23 cellular contexts compared by ENCODE assay signal in genomic region chr11:83472328-83472727, GRCh38.
DNase-seq lines count a peak whose midpoint lies in the region; ATAC-seq and TF ChIP-seq lines count a peak whose summit lies in the region.
"Had no signal": no experiment of that assay in that cellular context is flagged by ENCODE, and none has a peak within 500 bp of the region (broad histone marks: within the 10 kb centered on the region; RNA-seq: fewer than 3 reads in every experiment).

No MANE protein-coding gene starts in this region.

- TF ChIP-seq CTCF in A673 (conservative IDR thresholded peaks at IDR 0.05; ENCODE audit: low read depth, low read length) (no peak), dorsolateral prefrontal cortex (IDR thresholded peaks at IDR 0.05 in 54 of 56, conservative IDR thresholded peaks at IDR 0.05 in 2 of 56; ENCODE audit: low read depth in 1 of 56, partially characterized antibody in 56 of 56) (no peak), heart right ventricle (IDR thresholded peaks at IDR 0.05) (no peak)

- DNase-seq in NCI-H1417 (lab: John Stamatoyannopoulos, UW) (peak in 2 of 3 experiments; percentile 13 to 43), NCI-H1417 treated with DMSO at 0.1 percent for 48 hours (lab: John Stamatoyannopoulos, UW) (no peak), A673 (ENCODE audit: low spot score) (no peak), dorsolateral prefrontal cortex (no peak), NCI-H446 (lab: John Stamatoyannopoulos, UW) (no peak), iPS-NIHi7 (ENCODE audit: extremely low spot score) (no peak), heart right ventricle (no peak)
- DNase-seq in stimulated activated effector memory CD8-positive, alpha-beta T cell treated with anti-CD3 and anti-CD28 coated beads, Interleukin-12 subunit alpha, Interleukin-12 subunit beta, amount 100 ng/mL, for 72 hours (ENCODE audit: low spot score in 2 of 2) = no peak
- DNase-seq: AML-193, H9, IMR-90, NCI-H1092 treated with DMSO at 0.1 percent for 48 hours, NCI-H1694 treated with DMSO at 0.1 percent for 48 hours, NCI-H2081 treated with DMSO at 0.1 percent for 48 hours, NCI-H510A treated with DMSO at 0.1 percent for 48 hours, NCI-H748 treated with DMSO at 0.1 percent for 48 hours, SHP77 treated with DMSO at 0.1 percent for 48 hours had no signal

- no peaks in the 10 kb centered on the region for H3K9me3 Mint-ChIP-seq in stimulated activated effector memory CD8-positive, alpha-beta T cell treated with anti-CD3 and anti-CD28 coated beads, Interleukin-12 subunit alpha, Interleukin-12 subunit beta, amount 100 ng/mL, for 72 hours
- H3K9me3 Mint-ChIP-seq: H9 had no signal

- H3K27me3 ChIP-seq in A673 (replicated peaks; ENCODE audit: insufficient read depth, low read depth, low read length, poor library complexity) (no peaks in the 10 kb centered on the region), dorsolateral prefrontal cortex (no peaks in the 10 kb centered on the region), heart right ventricle (no peaks in the 10 kb centered on the region)

- CTCF ChIA-PET in A673 (lab: Charles Lee) = no interaction called here

- no peaks in the 10 kb centered on the region for H3K9me3 ChIP-seq in A673 (ENCODE audit: low read depth, low read length, poor library complexity, severe bottlenecking)
- H3K9me3 ChIP-seq in heart right ventricle = no peaks in the 10 kb centered on the region

- no peak overlapping the region for H3K27ac Mint-ChIP-seq in stimulated activated effector memory CD8-positive, alpha-beta T cell treated with anti-CD3 and anti-CD28 coated beads, Interleukin-12 subunit alpha, Interleukin-12 subunit beta, amount 100 ng/mL, for 72 hours

- H3K4me1 ChIP-seq in A673 (ENCODE audit: insufficient read depth, low read length, poor library complexity, severe bottlenecking) = peaks cover 9% of the 10 kb centered on the region
- H3K4me1 ChIP-seq in heart right ventricle = no peaks in the 10 kb centered on the region

- WGBS in heart right ventricle, 2 donors = 69 to 76% methylated on average over 5 of the region's 5 CpGs

- no peak overlapping the region for H3K4me3 Mint-ChIP-seq in stimulated activated effector memory CD8-positive, alpha-beta T cell treated with anti-CD3 and anti-CD28 coated beads, Interleukin-12 subunit alpha, Interleukin-12 subunit beta, amount 100 ng/mL, for 72 hours
- H3K4me3 Mint-ChIP-seq: H9 had no signal

- H3K4me3 ChIP-seq in A673 (ENCODE audit: low read depth, low read length, poor library complexity, severe bottlenecking) (no peak overlapping the region), dorsolateral prefrontal cortex (no peak overlapping the region), heart right ventricle (no peak overlapping the region)
- H3K4me3 ChIP-seq: GM23248 had no signal

- intact Hi-C loops in A673 (cut with micrococcal nuclease; ENCODE audit: unreplicated experiment) (no loop called here), dorsolateral prefrontal cortex (cut with DNase I) (no loop called here), heart right ventricle (cut with DNase I) (no loop called here)

- POLR2A ChIA-PET in A673 (lab: Charles Lee; ENCODE audit: low non-redundant PET) = no interaction called here

- ATAC-seq in stimulated activated effector memory CD8-positive, alpha-beta T cell treated with anti-CD3 and anti-CD28 coated beads, Interleukin-12 subunit alpha, Interleukin-12 subunit beta, amount 100 ng/mL, for 72 hours = peak; percentile 50
- no peak for ATAC-seq in heart right ventricle
- ATAC-seq: SK-N-SH treated with all-trans-retinoic acid at 6 μM for 48 hours had no signal

- peak overlapping the region; percentile 15 for H3K27ac ChIP-seq in A673 (ENCODE audit: low read depth, low read length, poor library complexity, severe bottlenecking)
- H3K27ac ChIP-seq in dorsolateral prefrontal cortex = peak overlapping the region in 34 of 59 donors; percentile 0 to 70 (median 41)
- no peak overlapping the region for H3K27ac ChIP-seq in heart right ventricle
- H3K27ac ChIP-seq: 22Rv1, C4-2B, GM23248, KMS-11, RWPE1 had no signal

- H3K36me3 Mint-ChIP-seq in stimulated activated effector memory CD8-positive, alpha-beta T cell treated with anti-CD3 and anti-CD28 coated beads, Interleukin-12 subunit alpha, Interleukin-12 subunit beta, amount 100 ng/mL, for 72 hours = no peaks in the 10 kb centered on the region

- H3K36me3 ChIP-seq in A673 (ENCODE audit: insufficient read depth, low read length, poor library complexity, severe bottlenecking) = peaks cover 69% of the 10 kb centered on the region
- no peaks in the 10 kb centered on the region for H3K36me3 ChIP-seq in heart right ventricle

- BruUV-seq in A673 (replicated peaks; lab: Mats Ljungman, UMichigan) = no TSS peak

- H3K4me1 Mint-ChIP-seq in stimulated activated effector memory CD8-positive, alpha-beta T cell treated with anti-CD3 and anti-CD28 coated beads, Interleukin-12 subunit alpha, Interleukin-12 subunit beta, amount 100 ng/mL, for 72 hours = no peaks in the 10 kb centered on the region
- H3K4me1 Mint-ChIP-seq: H9 had no signal

Comparison
In these comparisons a context has a peak if more than half of its experiments do, and no peak if none do; other contexts are left out.
1. DNase-seq: peak in NCI-H1417 (2 of 3); none in NCI-H1417 treated with DMSO at 0.1 percent for 48 hours (single experiment), A673 (single experiment), dorsolateral prefrontal cortex (0 of 10), stimulated activated effector memory CD8-positive, alpha-beta T cell treated with anti-CD3 and anti-CD28 coated beads, Interleukin-12 subunit alpha, Interleukin-12 subunit beta, amount 100 ng/mL, for 72 hours (0 of 2), NCI-H446 (0 of 2), iPS-NIHi7 (single experiment) and heart right ventricle (0 of 2).
2. H3K27ac ChIP-seq: peak in A673 (single experiment) and dorsolateral prefrontal cortex (34 of 59); none in heart right ventricle (0 of 10).